ENCODE assay signal across 11 cellular contexts in genomic region chr1:9238550-9238949, GRCh38. TPM values are rescaled to one million over a fixed set of nuclear protein-coding genes. Genes with fewer than 3 reads are reported as not detected.
DNase-seq lines count a peak whose midpoint lies in the region; ATAC-seq and TF ChIP-seq lines count a peak whose summit lies in the region.
"Had no signal": no experiment of that assay in that cellular context is flagged by ENCODE, and none has a peak within 500 bp of the region (broad histone marks: within the 10 kb centered on the region; RNA-seq: fewer than 3 reads in every experiment).

No MANE protein-coding gene starts in this region.

- no peaks in the 10 kb centered on the region for H3K9me2 ChIP-seq in hepatocyte (replicated peaks; ENCODE audit: insufficient read depth)

- H4K20me1 ChIP-seq in DND-41 (ENCODE audit: insufficient read depth, low read length) (no peaks in the 10 kb centered on the region), hepatocyte (ENCODE audit: insufficient read depth, poor library complexity, severe bottlenecking) (no peaks in the 10 kb centered on the region)

- H3K79me2 ChIP-seq in DND-41 (ENCODE audit: insufficient read depth, low read length): peaks cover 74% of the 10 kb centered on the region
- H3K79me2 ChIP-seq in hepatocyte: peaks cover 65% of the 10 kb centered on the region

- H3K36me3 ChIP-seq in DND-41 (ENCODE audit: insufficient read depth, low read length) (peaks cover 41% of the 10 kb centered on the region), hepatocyte (replicated peaks; ENCODE audit: insufficient read depth, low read depth) (no peaks in the 10 kb centered on the region)

- CTCF ChIA-PET in activated CD4-positive, alpha-beta memory T cell treated with anti-CD3 and anti-CD28 coated beads, Interleukin-2, amount 10 ng/mL, durations not matched to agents 7 days and 5 days (lab: Charles Lee): interaction anchor here (2.0 to 3.1 kb wide), 2 partner anchors 12 to 128 kb away, joined by 5 to 12 read pairs; no protein-coding TSS in a partner anchor

- H3K27me3 ChIP-seq in DND-41 (ENCODE audit: insufficient read depth, low read length, poor library complexity) (no peaks in the 10 kb centered on the region), hepatocyte (no peaks in the 10 kb centered on the region)

- peaks cover 40% of the 10 kb centered on the region for H3K4me1 Mint-ChIP-seq in T-helper 17 cell
- peaks cover 55% of the 10 kb centered on the region for H3K4me1 Mint-ChIP-seq in activated CD4-positive, alpha-beta memory T cell treated with anti-CD3 and anti-CD28 coated beads, Interleukin-2, amount 10 ng/mL, durations not matched to agents 7 days and 5 days

- no peak overlapping the region for H2AFZ ChIP-seq in DND-41 (ENCODE audit: low read depth, low read length)
- H2AFZ ChIP-seq in hepatocyte: no peak overlapping the region

- H3K9me3 ChIP-seq in DND-41 (ENCODE audit: insufficient read depth, low read length, severe bottlenecking) (no peaks in the 10 kb centered on the region), T-helper 17 cell (ENCODE audit: control insufficient read depth, low read length, poor library complexity, severe bottlenecking) (no peaks in the 10 kb centered on the region), hepatocyte (ENCODE audit: low read depth) (no peaks in the 10 kb centered on the region)

- peak overlapping the region in 1 of 2 experiments; percentile 9; a peak in 1 of 4 replicates for H3K4me3 ChIP-seq in DND-41 (ENCODE audit: low read depth in 1 of 2, low read length in 2 of 2)
- no peak overlapping the region for H3K4me3 ChIP-seq in hepatocyte

- no peak overlapping the region for H3K4me3 Mint-ChIP-seq in T-helper 17 cell
- no peak overlapping the region for H3K4me3 Mint-ChIP-seq in activated CD4-positive, alpha-beta memory T cell treated with anti-CD3 and anti-CD28 coated beads, Interleukin-2, amount 10 ng/mL, durations not matched to agents 7 days and 5 days

- H3K9me3 Mint-ChIP-seq in activated CD4-positive, alpha-beta memory T cell treated with anti-CD3 and anti-CD28 coated beads, Interleukin-2, amount 10 ng/mL, durations not matched to agents 7 days and 5 days: no peaks in the 10 kb centered on the region

- DNase-seq in DND-41 (no peak), T-helper 17 cell (no peak), hepatocyte (ENCODE audit: low spot score) (peak; percentile 53), renal cortical epithelial cell (ENCODE audit: low read depth) (peak; percentile 30), EL (no peak), HCEC 1CT (no peak)
- DNase-seq in activated CD4-positive, alpha-beta memory T cell treated with anti-CD3 and anti-CD28 coated beads, Interleukin-2, amount 10 ng/mL, durations not matched to agents 7 days and 5 days: no peak
- DNase-seq: activated CD4-positive, CD25-positive, alpha-beta regulatory T cell; activated naive CD4-positive, alpha-beta T cell treated with Interleukin-2 at 50 U/mL for 16 hours; NCI-H2081 treated with DMSO at 0.1 percent for 48 hours had no signal

- ATAC-seq in DND-41 (ENCODE audit: insufficient read depth, low read depth): no peak
- no peak for ATAC-seq in T-helper 17 cell
- ATAC-seq in HG02642 (IDR thresholded peaks at IDR 0.05; ENCODE audit: poor library complexity, unreplicated experiment): no peak

- H3K27ac Mint-ChIP-seq in T-helper 17 cell: peak overlapping the region; percentile 57
- H3K27ac Mint-ChIP-seq in activated CD4-positive, alpha-beta memory T cell treated with anti-CD3 and anti-CD28 coated beads, Interleukin-2, amount 10 ng/mL, durations not matched to agents 7 days and 5 days: no peak overlapping the region

- POLR2A ChIA-PET in activated CD4-positive, alpha-beta memory T cell treated with anti-CD3 and anti-CD28 coated beads, Interleukin-2, amount 10 ng/mL, durations not matched to agents 7 days and 5 days (lab: Charles Lee): no interaction called here

- H3K27me3 Mint-ChIP-seq in T-helper 17 cell: no peaks in the 10 kb centered on the region
- no peaks in the 10 kb centered on the region for H3K27me3 Mint-ChIP-seq in activated CD4-positive, alpha-beta memory T cell treated with anti-CD3 and anti-CD28 coated beads, Interleukin-2, amount 10 ng/mL, durations not matched to agents 7 days and 5 days

- H3K27ac ChIP-seq in DND-41 (ENCODE audit: low read length) (peak overlapping the region; percentile 98), hepatocyte (peak overlapping the region; percentile 83)

- H3K9ac ChIP-seq in DND-41 (ENCODE audit: low read depth, low read length): peak overlapping the region; percentile 94

- no peak for TF ChIP-seq CTCF in DND-41 (IDR thresholded peaks at IDR 0.05; ENCODE audit: borderline replicate concordance, extremely low read depth, low read length, poor library complexity, severe bottlenecking)
- no peak for TF ChIP-seq CTCF in hepatocyte (IDR thresholded peaks at IDR 0.05; ENCODE audit: poor library complexity)

- WGBS in hepatocyte (ENCODE audit: low lambda C conversion rate, missing lambda C conversion rate): 42% methylated on average over 4 of the region's 4 CpGs

- H3K36me3 Mint-ChIP-seq in T-helper 17 cell (ENCODE audit: low read depth): no peaks in the 10 kb centered on the region
- peaks cover 10% of the 10 kb centered on the region for H3K36me3 Mint-ChIP-seq in activated CD4-positive, alpha-beta memory T cell treated with anti-CD3 and anti-CD28 coated beads, Interleukin-2, amount 10 ng/mL, durations not matched to agents 7 days and 5 days (ENCODE audit: low read depth)

- H3K4me2 ChIP-seq in DND-41 (ENCODE audit: insufficient read depth, low read length) (peak overlapping the region; percentile 91), hepatocyte (peak overlapping the region; percentile 33)

- H3K4me1 ChIP-seq in DND-41 (ENCODE audit: insufficient read depth, low read length) (peaks cover 88% of the 10 kb centered on the region), hepatocyte (ENCODE audit: insufficient read depth) (peaks cover 59% of the 10 kb centered on the region)

RNA-seq across cellular contexts. Expression of gene H6PD, which starts 4.0 kb away (rescaled TPM):
- 10 to 100 TPM; 16.1 to 19.2 TPM for total RNA-seq in T-helper 17 cell
- total RNA-seq in hepatocyte: 40.4 and 54.8 TPM in 2 replicates
- polyA plus RNA-seq in hepatocyte: 23.9 and 26.3 TPM in 2 replicates
- total RNA-seq in renal cortical epithelial cell: 14.8 and 31.5 TPM in 2 replicates
- total RNA-seq in activated CD4-positive, alpha-beta memory T cell treated with anti-CD3 and anti-CD28 coated beads, Interleukin-2, amount 10 ng/mL, durations not matched to agents 7 days and 5 days: 10 to 100 TPM; 12.9 to 13.2 TPM

RNA-seq across cellular contexts. Expression of gene SPSB1, which starts 54.1 kb away (rescaled TPM):
- total RNA-seq in T-helper 17 cell (1 to 10 TPM; 7.7 to 9.2 TPM), hepatocyte (61.3 and 66.9 TPM in 2 replicates), renal cortical epithelial cell (22.4 and 34.7 TPM in 2 replicates)
- 75.3 and 102 TPM in 2 replicates for polyA plus RNA-seq in hepatocyte
- 10 to 100 TPM; 17.4 to 18.0 TPM for total RNA-seq in activated CD4-positive, alpha-beta memory T cell treated with anti-CD3 and anti-CD28 coated beads, Interleukin-2, amount 10 ng/mL, durations not matched to agents 7 days and 5 days

Comparison
In these comparisons a context has a peak if more than half of its experiments do, and no peak if none do; other contexts are left out.
1. DNase-seq: peak in hepatocyte (single experiment) and renal cortical epithelial cell (single experiment); none in DND-41 (single experiment), T-helper 17 cell (0 of 3), EL (single experiment), activated CD4-positive, alpha-beta memory T cell treated with anti-CD3 and anti-CD28 coated beads, Interleukin-2, amount 10 ng/mL, durations not matched to agents 7 days and 5 days (single experiment) and HCEC 1CT (single experiment).